24 cellular contexts compared by ENCODE assay signal in the genomic region with DNA sequence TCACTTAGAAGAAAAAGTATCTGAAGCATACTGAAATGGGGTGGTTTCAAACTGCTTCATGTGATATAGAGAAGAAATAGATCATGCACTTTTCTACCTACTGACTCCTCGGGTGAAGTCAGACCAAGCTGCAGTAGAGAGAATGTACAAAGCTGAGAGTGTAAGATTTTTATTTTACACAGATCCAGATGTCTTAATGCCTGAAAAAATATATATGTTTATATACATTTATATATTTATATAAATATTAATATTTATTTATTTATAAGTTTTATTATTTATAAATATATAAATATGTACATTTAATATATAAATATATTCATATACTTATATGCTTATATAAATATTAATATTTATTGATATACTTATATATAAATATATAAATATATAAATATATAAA.
"Had no signal": no experiment of that assay in that cellular context is flagged by ENCODE, and none has a peak within 500 bp of the region (broad histone marks: within the 10 kb centered on the region; RNA-seq: fewer than 3 reads in every experiment).

No MANE protein-coding gene starts in this region.

- H3K27me3 Mint-ChIP-seq: stimulated activated memory B cell treated with anti-CD40 and anti-IgM and Interleukin-4, amounts not matched to agents 10 μg/mL and 1 μg/mL and 100 μg/mL, for 72 hours; stimulated activated naive B cell treated with anti-CD40 and anti-IgM and Interleukin-4, amounts not matched to agents 10 μg/mL and 1 μg/mL and 100 μg/mL, for 72 hours; stimulated activated naive CD8-positive, alpha-beta T cell treated with anti-CD3 and anti-CD28 coated beads, Interleukin-15, amount 100 ng/mL, for 72 hours; stimulated activated naive CD8-positive, alpha-beta T cell treated with anti-CD3 and anti-CD28 coated beads, Interleukin-15, Interleukin-2, amounts not matched to agents 100 ng/mL and 50 ng/mL, for 24 hours; type B pancreatic cell had no signal

- H3K4me3 Mint-ChIP-seq: stimulated activated effector memory CD8-positive, alpha-beta T cell treated with anti-CD3 and anti-CD28 coated beads, Interleukin-12 subunit alpha, Interleukin-12 subunit beta, amount 100 ng/mL, for 72 hours; stimulated activated memory B cell treated with anti-CD40 and anti-IgM and Interleukin-4, amounts not matched to agents 10 μg/mL and 1 μg/mL and 100 μg/mL, for 72 hours; stimulated activated naive B cell treated with anti-CD40 and anti-IgM and Interleukin-4, amounts not matched to agents 10 μg/mL and 1 μg/mL and 100 μg/mL, for 72 hours; stimulated activated naive CD8-positive, alpha-beta T cell treated with anti-CD3 and anti-CD28 coated beads, Interleukin-15, amount 100 ng/mL, for 72 hours; stimulated activated naive CD8-positive, alpha-beta T cell treated with anti-CD3 and anti-CD28 coated beads, Interleukin-15, Interleukin-2, amounts not matched to agents 100 ng/mL and 50 ng/mL, for 24 hours; type B pancreatic cell had no signal

- H3K36me3 Mint-ChIP-seq: stimulated activated effector memory CD8-positive, alpha-beta T cell treated with anti-CD3 and anti-CD28 coated beads, Interleukin-12 subunit alpha, Interleukin-12 subunit beta, amount 100 ng/mL, for 72 hours; stimulated activated memory B cell treated with anti-CD40 and anti-IgM and Interleukin-4, amounts not matched to agents 10 μg/mL and 1 μg/mL and 100 μg/mL, for 72 hours; stimulated activated naive B cell treated with anti-CD40 and anti-IgM and Interleukin-4, amounts not matched to agents 10 μg/mL and 1 μg/mL and 100 μg/mL, for 72 hours; type B pancreatic cell had no signal

- DNase-seq: stimulated activated CD4-positive, alpha-beta T cell treated with anti-CD3 and anti-CD28 coated beads, Interleukin-2, amount 100 ng/mL, for 48 hours; stimulated activated CD4-positive, alpha-beta T cell treated with anti-CD3 and anti-CD28 coated beads, Interleukin-4, amount 100 ng/mL, for 1 hour; stimulated activated CD4-positive, alpha-beta T cell treated with anti-CD3 and anti-CD28 coated beads, Interleukin-4, amount 100 ng/mL, for 24 hours; stimulated activated CD4-positive, alpha-beta T cell treated with anti-CD3 and anti-CD28 coated beads, Interleukin-4, amount 100 ng/mL, for 4 hours; stimulated activated CD8-positive, alpha-beta memory T cell treated with anti-CD3 and anti-CD28 coated beads, Interleukin-4, amount 100 ng/mL, for 48 hours; stimulated activated naive B cell treated with anti-CD40 and anti-IgM and Interleukin-4, amounts not matched to agents 10 μg/mL and 1 μg/mL and 100 μg/mL, for 72 hours; stimulated activated naive CD4-positive, alpha-beta T cell; stimulated activated naive CD4-positive, alpha-beta T cell treated with Interleukin-2 at 50 U/mL for 16 hours; stimulated activated naive CD8-positive, alpha-beta T cell treated with anti-CD3 and anti-CD28 coated beads, Interleukin-15, amount 100 ng/mL, for 72 hours; stimulated activated naive CD8-positive, alpha-beta T cell treated with anti-CD3 and anti-CD28 coated beads, Interleukin-15, Interleukin-2, amounts not matched to agents 100 U/mL and 50 U/mL, for 24 hours; stomach; substantia nigra; testis; thyroid gland; tibial artery; transverse colon; trophoblast cell; upper lobe of left lung; upper lobe of right lung; uterus had no signal

- H3K9me3 Mint-ChIP-seq: stimulated activated naive B cell treated with anti-CD40 and anti-IgM and Interleukin-4, amounts not matched to agents 10 μg/mL and 1 μg/mL and 100 μg/mL, for 72 hours; stimulated activated naive CD8-positive, alpha-beta T cell treated with anti-CD3 and anti-CD28 coated beads, Interleukin-15, Interleukin-2, amounts not matched to agents 100 ng/mL and 50 ng/mL, for 24 hours; type B pancreatic cell had no signal

- H3K27ac Mint-ChIP-seq: stimulated activated effector memory CD8-positive, alpha-beta T cell treated with anti-CD3 and anti-CD28 coated beads, Interleukin-12 subunit alpha, Interleukin-12 subunit beta, amount 100 ng/mL, for 72 hours; stimulated activated memory B cell treated with anti-CD40 and anti-IgM and Interleukin-4, amounts not matched to agents 10 μg/mL and 1 μg/mL and 100 μg/mL, for 72 hours; stimulated activated naive B cell treated with anti-CD40 and anti-IgM and Interleukin-4, amounts not matched to agents 10 μg/mL and 1 μg/mL and 100 μg/mL, for 72 hours; stimulated activated naive CD8-positive, alpha-beta T cell treated with anti-CD3 and anti-CD28 coated beads, Interleukin-15, amount 100 ng/mL, for 72 hours; stimulated activated naive CD8-positive, alpha-beta T cell treated with anti-CD3 and anti-CD28 coated beads, Interleukin-15, Interleukin-2, amounts not matched to agents 100 ng/mL and 50 ng/mL, for 24 hours; type B pancreatic cell had no signal

- ATAC-seq: stimulated activated effector memory CD8-positive, alpha-beta T cell treated with anti-CD3 and anti-CD28 coated beads, Interleukin-12 subunit alpha, Interleukin-12 subunit beta, amount 100 ng/mL, for 72 hours; stimulated activated memory B cell treated with anti-CD40 and anti-IgM and Interleukin-4, amounts not matched to agents 10 μg/mL and 1 μg/mL and 100 μg/mL, for 72 hours; stimulated activated naive B cell treated with anti-CD40 and anti-IgM and Interleukin-4, amounts not matched to agents 10 μg/mL and 1 μg/mL and 100 μg/mL, for 72 hours; stimulated activated naive CD8-positive, alpha-beta T cell treated with anti-CD3 and anti-CD28 coated beads, Interleukin-15, amount 100 ng/mL, for 72 hours; stimulated activated naive CD8-positive, alpha-beta T cell treated with anti-CD3 and anti-CD28 coated beads, Interleukin-15, Interleukin-2, amounts not matched to agents 100 U/mL and 50 U/mL, for 24 hours; upper lobe of right lung had no signal

- H3K4me1 Mint-ChIP-seq: stimulated activated effector memory CD8-positive, alpha-beta T cell treated with anti-CD3 and anti-CD28 coated beads, Interleukin-12 subunit alpha, Interleukin-12 subunit beta, amount 100 ng/mL, for 72 hours; stimulated activated memory B cell treated with anti-CD40 and anti-IgM and Interleukin-4, amounts not matched to agents 10 μg/mL and 1 μg/mL and 100 μg/mL, for 72 hours; stimulated activated naive B cell treated with anti-CD40 and anti-IgM and Interleukin-4, amounts not matched to agents 10 μg/mL and 1 μg/mL and 100 μg/mL, for 72 hours; stimulated activated naive CD8-positive, alpha-beta T cell treated with anti-CD3 and anti-CD28 coated beads, Interleukin-15, amount 100 ng/mL, for 72 hours had no signal
